ENCODE assay signal across 1 cellular context in genomic region chr11:7451520-7451919, GRCh38.
TF ChIP-seq lines count a peak whose summit lies in the region.

No MANE protein-coding gene starts in this region.

TF ChIP-seq in GM23338, 12 proteins besides CTCF, POLR2A, EP300 and RAD21 (continued from another document):
- TF ChIP-seq ZNF462 (CRISPR knock-in tag; IDR thresholded peaks at IDR 0.05) (no peak), JUNB (IDR thresholded peaks at IDR 0.05; ENCODE audit: unreplicated experiment) (no peak), POLR2AphosphoS5 (IDR thresholded peaks at IDR 0.05; ENCODE audit: low read depth) (no peak), ZNF331 (CRISPR knock-in tag; IDR thresholded peaks at IDR 0.05; ENCODE audit: low read depth) (no peak)
